8 cellular contexts compared by ENCODE assay signal in genomic region chr5:31232273-31232888, GRCh38. TPM values are rescaled to one million over a fixed set of nuclear protein-coding genes. Genes with fewer than 3 reads are reported as not detected.
DNase-seq lines count a peak whose midpoint lies in the region; ATAC-seq, FAIRE-seq and TF ChIP-seq lines count a peak whose summit lies in the region.

No MANE protein-coding gene starts in this region.

- POLR2A ChIA-PET in endothelial cell of umbilical vein (lab: Charles Lee), result no interaction called here

- H3K4me1 Mint-ChIP-seq in stimulated activated effector memory CD8-positive, alpha-beta T cell treated with anti-CD3 and anti-CD28 coated beads, Interleukin-12 subunit alpha, Interleukin-12 subunit beta, amount 100 ng/mL, for 72 hours, result no peaks in the 10 kb centered on the region

- no peak for TF ChIP-seq POLR2A in endothelial cell of umbilical vein (IDR thresholded peaks at IDR 0.05; ENCODE audit: low read depth, low read length)

- dilution Hi-C loops in endothelial cell of umbilical vein (cut with MboI; ENCODE audit: extremely low pct_ligation_motif_present, low sequenced_read_pairs), result no loop called here

- peak; percentile 64 for DNase-seq in EH (ENCODE audit: low read depth)
- DNase-seq in HUDEP-2 (lab: John Stamatoyannopoulos, UW; ENCODE audit: unreplicated experiment in 76 of 76), result peak in 55 of 76 experiments; percentile 4 to 80 (median 54)
- peak; percentile 84 for DNase-seq in OCI-M1 (lab: John Stamatoyannopoulos, UW)
- DNase-seq in endothelial cell of umbilical vein (ENCODE audit: low read depth, low spot score), result peak; percentile 17
- peak; percentile 66 for DNase-seq in myocyte (ENCODE audit: low read depth)
- DNase-seq in effector CD8-positive, alpha-beta T cell (lab: John Stamatoyannopoulos, UW), result no peak
- no peak for DNase-seq in stimulated activated effector memory CD8-positive, alpha-beta T cell treated with anti-CD3 and anti-CD28 coated beads, Interleukin-12 subunit alpha, Interleukin-12 subunit beta, amount 100 ng/mL, for 72 hours (ENCODE audit: low spot score in 2 of 2)

- TF ChIP-seq CTCF in endothelial cell of umbilical vein (IDR thresholded peaks at IDR 0.05; ENCODE audit: extremely low read depth in 1 of 2, insufficient read depth in 1 of 2, low read depth in 1 of 2, low read length in 2 of 2), result peak; percentile 25 to 47

- H4K20me1 ChIP-seq in endothelial cell of umbilical vein (replicated peaks; ENCODE audit: control insufficient read depth, extremely low read depth, insufficient read depth, low read length), result no peaks in the 10 kb centered on the region

- FAIRE-seq in endothelial cell of umbilical vein (lab: Jason Lieb, UNC), result peak; percentile 46

- no peak overlapping the region for H2AFZ ChIP-seq in endothelial cell of umbilical vein (ENCODE audit: low read depth, low read length)

- intact Hi-C loops in endothelial cell of umbilical vein (cut with micrococcal nuclease), result loop anchor here (5.0 kb wide), 1 partner anchor 255 kb away; no protein-coding TSS in a partner anchor

- no peaks in the 10 kb centered on the region for H3K27me3 ChIP-seq in endothelial cell of umbilical vein (ENCODE audit: control insufficient read depth in 2 of 2, insufficient read depth in 2 of 2, low read length in 2 of 2)

- no peaks in the 10 kb centered on the region for H3K36me3 Mint-ChIP-seq in stimulated activated effector memory CD8-positive, alpha-beta T cell treated with anti-CD3 and anti-CD28 coated beads, Interleukin-12 subunit alpha, Interleukin-12 subunit beta, amount 100 ng/mL, for 72 hours

- ATAC-seq in GM21423 (IDR thresholded peaks at IDR 0.05; ENCODE audit: unreplicated experiment), result peak; percentile 80
- no peak for ATAC-seq in stimulated activated effector memory CD8-positive, alpha-beta T cell treated with anti-CD3 and anti-CD28 coated beads, Interleukin-12 subunit alpha, Interleukin-12 subunit beta, amount 100 ng/mL, for 72 hours

- peaks cover 2% of the 10 kb centered on the region for H3K9me3 Mint-ChIP-seq in stimulated activated effector memory CD8-positive, alpha-beta T cell treated with anti-CD3 and anti-CD28 coated beads, Interleukin-12 subunit alpha, Interleukin-12 subunit beta, amount 100 ng/mL, for 72 hours

- no peaks in the 10 kb centered on the region for H3K36me3 ChIP-seq in endothelial cell of umbilical vein (ENCODE audit: control insufficient read depth in 2 of 2, extremely low read depth in 1 of 2, insufficient read depth in 2 of 2, low read length in 2 of 2)

- no peaks in the 10 kb centered on the region for H3K9me3 ChIP-seq in endothelial cell of umbilical vein (replicated peaks; ENCODE audit: control insufficient read depth, insufficient read depth, low read length)

- H3K4me2 ChIP-seq in endothelial cell of umbilical vein (ENCODE audit: insufficient read depth, low read length), result no peak overlapping the region

- H3K27ac ChIP-seq in endothelial cell of umbilical vein (ENCODE audit: insufficient read depth, low read depth, low read length), result no peak overlapping the region

- H3K4me1 ChIP-seq in endothelial cell of umbilical vein (ENCODE audit: control insufficient read depth, extremely low read depth, insufficient read depth, low read length), result no peaks in the 10 kb centered on the region

- no peak overlapping the region for H3K9ac ChIP-seq in endothelial cell of umbilical vein (replicated peaks; ENCODE audit: extremely low read depth, insufficient read depth, low read length)

- no peak overlapping the region for H3K4me3 ChIP-seq in endothelial cell of umbilical vein (replicated peaks in 1 of 3; ENCODE audit: insufficient read depth in 1 of 3, low read depth in 1 of 3, low read length in 3 of 3)

- H3K79me2 ChIP-seq in endothelial cell of umbilical vein (ENCODE audit: control insufficient read depth, insufficient read depth, low read length), result no peaks in the 10 kb centered on the region

- no peaks in the 10 kb centered on the region for H3K9me1 ChIP-seq in endothelial cell of umbilical vein (replicated peaks; ENCODE audit: control insufficient read depth, extremely low read depth, insufficient read depth, low read length)

- CTCF ChIA-PET in endothelial cell of umbilical vein (lab: Charles Lee), result interaction anchor here (1.5 kb wide), 1 partner anchor 15 kb away, joined by 4 read pairs; no protein-coding TSS in a partner anchor

- no peak overlapping the region for H3K27ac Mint-ChIP-seq in stimulated activated effector memory CD8-positive, alpha-beta T cell treated with anti-CD3 and anti-CD28 coated beads, Interleukin-12 subunit alpha, Interleukin-12 subunit beta, amount 100 ng/mL, for 72 hours

- no peak overlapping the region for H3K4me3 Mint-ChIP-seq in stimulated activated effector memory CD8-positive, alpha-beta T cell treated with anti-CD3 and anti-CD28 coated beads, Interleukin-12 subunit alpha, Interleukin-12 subunit beta, amount 100 ng/mL, for 72 hours

- no TSS peak for BruUV-seq in endothelial cell of umbilical vein (replicated peaks; lab: Mats Ljungman, UMichigan)

TF ChIP-seq in endothelial cell of umbilical vein, 7 proteins besides CTCF, POLR2A, EP300 and RAD21:
- no peak for TF ChIP-seq GATA2 (IDR thresholded peaks at IDR 0.05; ENCODE audit: insufficient read depth, insufficient read length, low read depth, low read length)
- TF ChIP-seq FOS (IDR thresholded peaks at IDR 0.05; ENCODE audit: borderline replicate concordance, insufficient read depth, low read length), result no peak
- no peak for TF ChIP-seq EZH2 (IDR thresholded peaks at IDR 0.05; ENCODE audit: borderline replicate concordance, low read depth, low read length, severe bottlenecking)
- no peak for TF ChIP-seq JUN (IDR thresholded peaks at IDR 0.05; ENCODE audit: borderline replicate concordance, insufficient read depth, insufficient read length, low read depth)
- no peak for TF ChIP-seq MAX (IDR thresholded peaks at IDR 0.05; ENCODE audit: insufficient read depth, insufficient read length)
- no peak for TF ChIP-seq POLR2AphosphoS5 (IDR thresholded peaks at IDR 0.05; ENCODE audit: insufficient read depth, low read depth, low read length)
- no peak for TF ChIP-seq MYC (IDR thresholded peaks at IDR 0.05; ENCODE audit: low read depth, low read length)
TF ChIP-seq in endothelial cell of umbilical vein: peak in this region for 0.

RNA-seq across cellular contexts. Expression of gene CDH6, which starts 38.9 kb away (rescaled TPM):
- total RNA-seq in endothelial cell of umbilical vein, result 0.35 TPM in 1 of 2 replicates, not detected in the other
- polyA plus RNA-seq in endothelial cell of umbilical vein, result 0.06 and 0.10 TPM in 2 replicates
- polyA plus RNA-seq in endothelial cell of umbilical vein (2011; cell fraction: cytosol; rRNA removed), result 0.03 and 0.04 TPM in 2 replicates
- polyA plus RNA-seq in endothelial cell of umbilical vein (2011; cell fraction: nucleus; rRNA removed), result 0.07 TPM in 1 of 2 replicates, not detected in the other
- 0.28 and 1.3 TPM in 2 replicates for polyA plus RNA-seq in endothelial cell of umbilical vein (2012)
- 0.10 and 1.6 TPM in 2 replicates for polyA minus RNA-seq in endothelial cell of umbilical vein
- not detected for polyA minus RNA-seq in endothelial cell of umbilical vein (2011; cell fraction: cytosol; rRNA and poly(A)+ RNA removed)
- polyA minus RNA-seq in endothelial cell of umbilical vein (2011; cell fraction: nucleus; rRNA and poly(A)+ RNA removed), result not detected in 2 replicates
- total RNA-seq in myocyte, result not detected in 2 replicates
- polyA plus RNA-seq in myocyte (2012), result not detected

Comparison
In these comparisons a context has a peak if more than half of its experiments do, and no peak if none do; other contexts are left out.
1. DNase-seq: peak in EH (single experiment), HUDEP-2 (55 of 76), OCI-M1 (single experiment), endothelial cell of umbilical vein (single experiment) and myocyte (single experiment); none in effector CD8-positive, alpha-beta T cell (single experiment) and stimulated activated effector memory CD8-positive, alpha-beta T cell treated with anti-CD3 and anti-CD28 coated beads, Interleukin-12 subunit alpha, Interleukin-12 subunit beta, amount 100 ng/mL, for 72 hours (0 of 2).